In the genomic region with DNA sequence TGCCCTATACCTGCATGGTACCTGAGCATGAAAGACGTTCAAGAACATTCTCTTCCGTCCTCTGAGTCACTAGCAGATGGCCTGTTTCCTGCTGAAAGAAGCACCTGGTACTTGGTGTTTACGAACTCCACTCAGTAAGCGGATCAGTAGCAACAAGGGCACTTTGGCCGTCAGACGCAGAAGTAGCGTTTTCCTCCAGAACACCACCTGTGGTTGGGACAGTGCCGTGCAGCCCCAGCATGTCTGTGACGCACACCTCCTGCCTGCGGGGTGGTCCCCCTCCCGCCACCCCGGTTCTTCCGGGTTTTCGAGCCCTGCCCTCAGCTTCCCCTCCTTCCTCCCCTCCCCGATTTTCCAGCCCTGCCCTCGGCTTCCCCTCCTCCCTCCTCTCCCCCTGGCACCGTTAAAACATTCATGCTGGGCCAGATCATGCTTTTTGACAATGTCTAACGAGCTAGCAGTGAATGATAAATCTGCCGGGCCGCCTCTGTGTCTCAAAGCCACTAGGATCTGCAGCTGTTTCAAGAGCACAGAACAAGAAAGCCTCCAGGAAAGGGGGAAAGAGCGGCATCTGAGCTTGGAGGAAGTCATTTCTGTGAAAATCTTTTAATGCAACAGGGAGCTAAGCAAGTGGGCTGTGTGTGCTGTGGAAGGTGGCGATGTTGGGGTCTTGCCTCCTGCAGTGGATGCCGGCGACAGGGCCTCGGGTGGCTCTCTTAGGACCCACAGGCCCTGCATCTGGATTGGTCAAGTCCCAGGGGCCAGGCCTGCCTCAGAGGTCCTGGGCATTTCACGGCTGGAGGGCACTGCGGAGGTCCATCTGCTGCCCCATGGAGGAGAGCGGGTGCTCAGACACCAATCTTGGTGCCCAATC, we compare ENCODE assay signal across 8 cellular contexts.
DNase-seq lines count a peak whose midpoint lies in the region; ATAC-seq and TF ChIP-seq lines count a peak whose summit lies in the region.

No MANE protein-coding gene starts in this region.

- no peaks in the 10 kb centered on the region for H3K9me3 Mint-ChIP-seq in activated naive CD4-positive, alpha-beta T cell treated with anti-CD3 and anti-CD28 coated beads for 36 hours
- peaks cover 0 to 4% (median 0%) of the 10 kb centered on the region in 11 donors for H3K9me3 Mint-ChIP-seq in naive thymus-derived CD4-positive, alpha-beta T cell

- no peak overlapping the region for H3K4me3 ChIP-seq in naive thymus-derived CD4-positive, alpha-beta T cell (ENCODE audit: low read length)
- H3K4me3 ChIP-seq in esophagus squamous epithelium = peak overlapping the region in 1 of 4 donors; percentile 47

- H3K4me1 ChIP-seq in naive thymus-derived CD4-positive, alpha-beta T cell (ENCODE audit: control insufficient read depth in 2 of 2, insufficient read depth in 2 of 2, low read length in 2 of 2) = peaks cover 0 to 6% of the 10 kb centered on the region in 2 donors
- peaks cover 6 to 45% (median 24%) of the 10 kb centered on the region in 3 donors for H3K4me1 ChIP-seq in esophagus squamous epithelium

- no peaks in the 10 kb centered on the region for H3K27me3 ChIP-seq in naive thymus-derived CD4-positive, alpha-beta T cell (ENCODE audit: control insufficient read depth in 2 of 2, insufficient read depth in 2 of 2, low read length in 2 of 2)
- H3K27me3 ChIP-seq in esophagus squamous epithelium = peaks cover 0 to 34% (median 0%) of the 10 kb centered on the region in 4 donors

- H3K36me3 Mint-ChIP-seq in activated naive CD4-positive, alpha-beta T cell treated with anti-CD3 and anti-CD28 coated beads for 36 hours (ENCODE audit: low read depth) = peaks cover 1% of the 10 kb centered on the region
- no peaks in the 10 kb centered on the region for H3K36me3 Mint-ChIP-seq in naive thymus-derived CD4-positive, alpha-beta T cell

- peaks cover 20% of the 10 kb centered on the region for H3K4me1 Mint-ChIP-seq in activated naive CD4-positive, alpha-beta T cell treated with anti-CD3 and anti-CD28 coated beads for 36 hours (ENCODE audit: low read depth)
- H3K4me1 Mint-ChIP-seq in naive thymus-derived CD4-positive, alpha-beta T cell = peaks cover 0 to 31% (median 20%) of the 10 kb centered on the region in 7 donors

- H3K4me3 Mint-ChIP-seq in activated naive CD4-positive, alpha-beta T cell treated with anti-CD3 and anti-CD28 coated beads for 36 hours = peak overlapping the region; percentile 21
- H3K4me3 Mint-ChIP-seq in naive thymus-derived CD4-positive, alpha-beta T cell = peak overlapping the region in 9 of 10 donors; percentile 29 to 79 (median 67)

- no peaks in the 10 kb centered on the region for H3K9me3 ChIP-seq in naive thymus-derived CD4-positive, alpha-beta T cell (ENCODE audit: control insufficient read depth in 2 of 3, low read length in 3 of 3)
- H3K9me3 ChIP-seq in esophagus squamous epithelium = no peaks in the 10 kb centered on the region

- no peak for TF ChIP-seq POLR2A in esophagus squamous epithelium (IDR thresholded peaks at IDR 0.05)

- H3K36me3 ChIP-seq in naive thymus-derived CD4-positive, alpha-beta T cell (ENCODE audit: control insufficient read depth in 2 of 3, insufficient read depth in 3 of 3, low read length in 3 of 3) = no peaks in the 10 kb centered on the region
- no peaks in the 10 kb centered on the region for H3K36me3 ChIP-seq in esophagus squamous epithelium

- 21 to 22% methylated on average over 16 to 24 of the region's 28 CpGs for WGBS in esophagus squamous epithelium, 2 donors

- peak overlapping the region; percentile 53 for H3K27ac ChIP-seq in naive thymus-derived CD4-positive, alpha-beta T cell (ENCODE audit: low read depth, low read length)
- peak overlapping the region in 2 of 4 donors; percentile 25 to 58 for H3K27ac ChIP-seq in esophagus squamous epithelium

- intact Hi-C loops in activated naive CD4-positive, alpha-beta T cell treated with anti-CD3 and anti-CD28 coated beads for 36 hours (cut with micrococcal nuclease) = loop anchor here (2.0 to 10.0 kb wide), 4 partner anchors 167 to 415 kb away; no protein-coding TSS in a partner anchor
- intact Hi-C loops in naive thymus-derived CD4-positive, alpha-beta T cell (cut with micrococcal nuclease) = loop anchor here (1.0 to 10.0 kb wide), 4 partner anchors 9 to 165 kb away; no protein-coding TSS in a partner anchor
- intact Hi-C loops in esophagus squamous epithelium (cut with DNase I) = loop anchor here (10.0 kb wide), 1 partner anchor 125 kb away; no protein-coding TSS in a partner anchor

- DNase-seq in DMS53 (lab: John Stamatoyannopoulos, UW) (peak; percentile 98), NCI-H510A (lab: John Stamatoyannopoulos, UW) (peak; percentile 71), esophagus squamous epithelium (lab: John Stamatoyannopoulos, UW) (no peak), epidermal melanocyte (ENCODE audit: insufficient read length, low spot score) (no peak), NCI-H2227 (lab: John Stamatoyannopoulos, UW; ENCODE audit: unreplicated experiment) (no peak)
- DNase-seq in activated naive CD4-positive, alpha-beta T cell treated with anti-CD3 and anti-CD28 coated beads for 36 hours = peak; percentile 79
- peak in 7 of 9 donors; percentile 28 to 83 (median 67) for DNase-seq in naive thymus-derived CD4-positive, alpha-beta T cell

- H3K27ac Mint-ChIP-seq in activated naive CD4-positive, alpha-beta T cell treated with anti-CD3 and anti-CD28 coated beads for 36 hours = peak overlapping the region; percentile 68
- H3K27ac Mint-ChIP-seq in naive thymus-derived CD4-positive, alpha-beta T cell = peak overlapping the region in 8 of 9 donors; percentile 69 to 98 (median 87)

- peak in 2 of 6 experiments; percentile 32 to 33 for TF ChIP-seq CTCF in esophagus squamous epithelium (IDR thresholded peaks at IDR 0.05)

- POLR2A ChIA-PET in naive thymus-derived CD4-positive, alpha-beta T cell (lab: Charles Lee) = interaction anchor here (0.8 kb wide), 1 partner anchor 347 kb away, joined by 3 read pairs; the partner anchor contains the start of gene FAM120B

- peaks cover 5% of the 10 kb centered on the region for H3K27me3 Mint-ChIP-seq in activated naive CD4-positive, alpha-beta T cell treated with anti-CD3 and anti-CD28 coated beads for 36 hours (ENCODE audit: low read depth)
- H3K27me3 Mint-ChIP-seq in naive thymus-derived CD4-positive, alpha-beta T cell = peaks cover 0 to 22% (median 10%) of the 10 kb centered on the region in 5 donors

- CTCF ChIA-PET in activated naive CD4-positive, alpha-beta T cell treated with anti-CD3 and anti-CD28 coated beads for 36 hours (lab: Charles Lee) = interaction anchor here (2.1 kb wide), 1 partner anchor 8 kb away, joined by 9 read pairs; no protein-coding TSS in a partner anchor
- CTCF ChIA-PET in naive thymus-derived CD4-positive, alpha-beta T cell (lab: Charles Lee) = interaction anchor here (0.8 kb wide), 1 partner anchor 333 kb away, joined by 4 read pairs; no protein-coding TSS in a partner anchor

- ATAC-seq in HG02840 (IDR thresholded peaks at IDR 0.05; ENCODE audit: low FRiP score, unreplicated experiment) = peak; percentile 67
- ATAC-seq in naive thymus-derived CD4-positive, alpha-beta T cell = peak; percentile 83

Comparison
In these comparisons a context has a peak if more than half of its experiments do, and no peak if none do; other contexts are left out.
1. DNase-seq: peak in DMS53 (single experiment), NCI-H510A (single experiment), activated naive CD4-positive, alpha-beta T cell treated with anti-CD3 and anti-CD28 coated beads for 36 hours (single experiment) and naive thymus-derived CD4-positive, alpha-beta T cell (7 of 9); none in esophagus squamous epithelium (single experiment), epidermal melanocyte (single experiment) and NCI-H2227 (single experiment).